28 cellular contexts compared by ENCODE assay signal in genomic region chr13:112882555-112883024, GRCh38.
"Had no signal": no experiment of that assay in that cellular context is flagged by ENCODE, and none has a peak within 500 bp of the region (broad histone marks: within the 10 kb centered on the region; RNA-seq: fewer than 3 reads in every experiment).

No MANE protein-coding gene starts in this region.

- ATAC-seq: activated CD4-positive, alpha-beta T cell treated with anti-CD3 and anti-CD28 coated beads for 36 hours; activated CD4-positive, CD25-positive, alpha-beta regulatory T cell treated with anti-CD3 and anti-CD28 coated beads, Interleukin-2, amount 50 U/mL, for 24 hours; activated CD8-positive, alpha-beta T cell treated with anti-CD3 and anti-CD28 coated beads, Interleukin-2, amount 10 ng/mL, durations not matched to agents 7 days and 5 days; Panc1; WTC11 had no signal

- H3K4me2 ChIP-seq: SK-N-SH had no signal

- H3K27ac Mint-ChIP-seq: activated CD4-positive, alpha-beta T cell treated with anti-CD3 and anti-CD28 coated beads for 36 hours; activated CD4-positive, alpha-beta T cell treated with anti-CD3 and anti-CD28 coated beads, Interleukin-2, amount 10 ng/mL, durations not matched to agents 7 days and 5 days; activated CD8-positive, alpha-beta T cell treated with anti-CD3 and anti-CD28 coated beads, Interleukin-2, amount 10 ng/mL, durations not matched to agents 7 days and 5 days; activated naive CD4-positive, alpha-beta T cell treated with anti-CD3 and anti-CD28 coated beads, Interleukin-2, amount 50 U/mL, for 24 hours; activated naive CD8-positive, alpha-beta T cell treated with anti-CD3 and anti-CD28 coated beads, Interleukin-2, amount 10 ng/mL, durations not matched to agents 7 days and 5 days; activated T-cell treated with anti-CD3 and anti-CD28 coated beads, Interleukin-2, amount 50 U/mL, for 24 hours; activated T-helper 2 cell treated with anti-CD3 and anti-CD28 coated beads, Interferon-gamma antibody, Interleukin-2, Interleukin-4, amounts not matched to agents 10 μg/mL and 5 μg/mL and 100 μg/mL, durations not matched to agents 14 hours and 24 hours and 36 hours; T-helper 1 cell treated with Interleukin-12 subunit alpha and Interleukin-12 subunit beta and Interleukin-4 antibody, amounts not matched to agents 30 μg/mL and 1 μg/mL, for 36 hours; T-helper 2 cell treated with Interferon-gamma antibody and Interleukin-4, amounts not matched to agents 5 μg/mL and 100 μg/mL, for 36 hours; WTC11 had no signal

- H3K27ac ChIP-seq: ascending aorta, cardiac muscle cell, SJSA1 had no signal

- DNase-seq: activated CD4-positive, alpha-beta T cell treated with anti-CD3 and anti-CD28 coated beads for 36 hours; activated CD4-positive, alpha-beta T cell treated with anti-CD3 and anti-CD28 coated beads, Interleukin-2, amount 10 ng/mL, durations not matched to agents 7 days and 5 days; activated CD4-positive, alpha-beta T cell treated with anti-CD3 and anti-CD28 coated beads, Interleukin-2, amount 50 U/mL, for 48 hours; activated CD8-positive, alpha-beta T cell treated with anti-CD3 and anti-CD28 coated beads, Interleukin-2, amount 10 ng/mL, durations not matched to agents 7 days and 5 days; activated gamma-delta T cell; activated naive CD4-positive, alpha-beta T cell treated with Interleukin-2 at 50 U/mL for 16 hours; activated naive CD8-positive, alpha-beta T cell treated with anti-CD3 and anti-CD28 coated beads, Interleukin-2, amount 10 ng/mL, durations not matched to agents 7 days and 5 days; activated T-cell treated with anti-CD3 and anti-CD28 coated beads, Interleukin-2, amount 50 U/mL, for 24 hours; amygdala; NCI-H1105; NCI-H1436; NCI-H1694; NCI-H1930; NCI-H2081 treated with DMSO at 0.1 percent for 48 hours; NCI-H345; NCI-H524 treated with DMSO at 0.1 percent for 48 hours; SHP77 treated with DMSO at 0.1 percent for 48 hours; SK-N-SH had no signal

- H3K4me3 ChIP-seq: ascending aorta, cardiac muscle cell, SJSA1 had no signal

- H3K4me3 Mint-ChIP-seq: activated CD4-positive, alpha-beta T cell treated with anti-CD3 and anti-CD28 coated beads for 36 hours; activated CD4-positive, alpha-beta T cell treated with anti-CD3 and anti-CD28 coated beads, Interleukin-2, amount 10 ng/mL, durations not matched to agents 7 days and 5 days; activated CD8-positive, alpha-beta T cell treated with anti-CD3 and anti-CD28 coated beads, Interleukin-2, amount 10 ng/mL, durations not matched to agents 7 days and 5 days; activated naive CD4-positive, alpha-beta T cell treated with anti-CD3 and anti-CD28 coated beads, Interleukin-2, amount 50 U/mL, for 24 hours; activated naive CD8-positive, alpha-beta T cell treated with anti-CD3 and anti-CD28 coated beads, Interleukin-2, amount 10 ng/mL, durations not matched to agents 7 days and 5 days; activated T-cell treated with anti-CD3 and anti-CD28 coated beads, Interleukin-2, amount 50 U/mL, for 24 hours; T-helper 1 cell treated with Interleukin-12 subunit alpha and Interleukin-12 subunit beta and Interleukin-4 antibody, amounts not matched to agents 30 μg/mL and 1 μg/mL, for 36 hours; T-helper 2 cell treated with Interferon-gamma antibody and Interleukin-4, amounts not matched to agents 5 μg/mL and 100 μg/mL, for 36 hours; WTC11 had no signal

- H3K36me3 ChIP-seq: SJSA1 had no signal

- H3K4me1 ChIP-seq: ascending aorta had no signal

- H3K9me2 ChIP-seq: SK-N-SH had no signal

- H3K27me3 Mint-ChIP-seq: activated CD4-positive, alpha-beta T cell treated with anti-CD3 and anti-CD28 coated beads for 36 hours; activated CD4-positive, alpha-beta T cell treated with anti-CD3 and anti-CD28 coated beads, Interleukin-2, amount 10 ng/mL, durations not matched to agents 7 days and 5 days; activated naive CD4-positive, alpha-beta T cell treated with anti-CD3 and anti-CD28 coated beads, Interleukin-2, amount 50 U/mL, for 24 hours; activated naive CD8-positive, alpha-beta T cell treated with anti-CD3 and anti-CD28 coated beads, Interleukin-2, amount 10 ng/mL, durations not matched to agents 7 days and 5 days; activated T-cell treated with anti-CD3 and anti-CD28 coated beads, Interleukin-2, amount 50 U/mL, for 24 hours had no signal

- H3K9me3 Mint-ChIP-seq: activated CD4-positive, alpha-beta T cell treated with anti-CD3 and anti-CD28 coated beads, Interleukin-2, amount 10 ng/mL, durations not matched to agents 7 days and 5 days; activated naive CD4-positive, alpha-beta T cell treated with anti-CD3 and anti-CD28 coated beads, Interleukin-2, amount 50 U/mL, for 24 hours; activated naive CD8-positive, alpha-beta T cell treated with anti-CD3 and anti-CD28 coated beads, Interleukin-2, amount 10 ng/mL, durations not matched to agents 7 days and 5 days; activated T-cell treated with anti-CD3 and anti-CD28 coated beads, Interleukin-2, amount 50 U/mL, for 24 hours; activated T-helper 2 cell treated with anti-CD3 and anti-CD28 coated beads, Interferon-gamma antibody, Interleukin-2, Interleukin-4, amounts not matched to agents 10 μg/mL and 5 μg/mL and 100 μg/mL, durations not matched to agents 14 hours and 24 hours and 36 hours; T-helper 1 cell treated with Interleukin-12 subunit alpha and Interleukin-12 subunit beta and Interleukin-4 antibody, amounts not matched to agents 30 μg/mL and 1 μg/mL, for 36 hours; T-helper 2 cell treated with Interferon-gamma antibody and Interleukin-4, amounts not matched to agents 5 μg/mL and 100 μg/mL, for 36 hours; WTC11 had no signal

- H3K9me3 ChIP-seq: ascending aorta, SJSA1, SK-N-SH had no signal

- H3K27me3 ChIP-seq: ascending aorta, cardiac muscle cell, SJSA1 had no signal

- H3K36me3 Mint-ChIP-seq: activated naive CD8-positive, alpha-beta T cell treated with anti-CD3 and anti-CD28 coated beads, Interleukin-2, amount 10 ng/mL, durations not matched to agents 7 days and 5 days had no signal

- H3K4me1 Mint-ChIP-seq: activated CD4-positive, alpha-beta T cell treated with anti-CD3 and anti-CD28 coated beads for 36 hours; activated CD4-positive, alpha-beta T cell treated with anti-CD3 and anti-CD28 coated beads, Interleukin-2, amount 10 ng/mL, durations not matched to agents 7 days and 5 days; activated naive CD4-positive, alpha-beta T cell treated with anti-CD3 and anti-CD28 coated beads, Interleukin-2, amount 50 U/mL, for 24 hours; activated naive CD8-positive, alpha-beta T cell treated with anti-CD3 and anti-CD28 coated beads, Interleukin-2, amount 10 ng/mL, durations not matched to agents 7 days and 5 days had no signal
